ENCODE assay signal across 2 cellular contexts in genomic region chr4:39636786-39637185, GRCh38.
TF ChIP-seq lines count a peak whose summit lies in the region.

No MANE protein-coding gene starts in this region.

TF ChIP-seq in SK-N-SH, 30 proteins besides CTCF, POLR2A, EP300 and RAD21 (continued from another document):
- TF ChIP-seq REST (IDR thresholded peaks at IDR 0.05; ENCODE audit: low read depth, low read length) (no peak), ELF1 (IDR thresholded peaks at IDR 0.05) (no peak), FOXM1 (IDR thresholded peaks at IDR 0.05; ENCODE audit: low read depth) (no peak), CHD2 (IDR thresholded peaks at IDR 0.05; ENCODE audit: low read length, partially characterized antibody) (no peak), RFX5 (IDR thresholded peaks at IDR 0.05; ENCODE audit: low read length) (no peak), TCF12 (IDR thresholded peaks at IDR 0.05) (no peak), NFIC (IDR thresholded peaks at IDR 0.05; ENCODE audit: borderline replicate concordance) (no peak), SIN3A (IDR thresholded peaks at IDR 0.05; ENCODE audit: borderline replicate concordance, low read depth, low read length) (no peak), FOXJ3 (CRISPR knock-in tag; IDR thresholded peaks at IDR 0.05) (no peak), SMC3 (IDR thresholded peaks at IDR 0.05; ENCODE audit: low read depth, low read length) (no peak), RXRA (IDR thresholded peaks at IDR 0.05; ENCODE audit: borderline replicate concordance, low read depth) (no peak), USF2 (IDR thresholded peaks at IDR 0.05; ENCODE audit: borderline replicate concordance, low read depth, low read length) (no peak), FOSL2 (IDR thresholded peaks at IDR 0.05; ENCODE audit: borderline replicate concordance, low read depth) (no peak), ZBTB33 (IDR thresholded peaks at IDR 0.05; ENCODE audit: borderline replicate concordance, low read depth) (no peak)

TF ChIP-seq in SK-N-SH treated with all-trans-retinoic acid at 6 μM for 48 hours, 23 proteins besides CTCF, POLR2A, EP300 and RAD21 (continued from another document):
- TF ChIP-seq CREB5 (CRISPR knock-in tag; IDR thresholded peaks at IDR 0.05; ENCODE audit: low read depth) (no peak), CSRNP3 (CRISPR knock-in tag; IDR thresholded peaks at IDR 0.05) (no peak), ISL1 (CRISPR knock-in tag; IDR thresholded peaks at IDR 0.05) (no peak)
TF ChIP-seq in SK-N-SH treated with all-trans-retinoic acid at 6 μM for 48 hours: peak in this region for 0.
